ENCODE assay signal across 10 cellular contexts in genomic region chr13:41313659-41314197, GRCh38. TPM values are rescaled to one million over a fixed set of nuclear protein-coding genes. Genes with fewer than 3 reads are reported as not detected.
A peak's percentile ranks its signal among the peaks of the same experiment; 100 is the strongest.
DNase-seq lines count a peak whose midpoint lies in the region; ATAC-seq and TF ChIP-seq lines count a peak whose summit lies in the region.
"Had no signal": no experiment of that assay in that cellular context is flagged by ENCODE, and none has a peak within 500 bp of the region (broad histone marks: within the 10 kb centered on the region; RNA-seq: fewer than 3 reads in every experiment).

No MANE protein-coding gene starts in this region.

- H3K4me3 ChIP-seq in HL-60 (replicated peaks; ENCODE audit: insufficient read depth, low read length) = no peak overlapping the region; the same call in 1 of the 2 replicates

- TF ChIP-seq CTCF in CD4-positive, alpha-beta T cell (IDR thresholded peaks at IDR 0.05) = no peak
- TF ChIP-seq CTCF in HL-60 (IDR thresholded peaks at IDR 0.05; ENCODE audit: insufficient read depth, low read length) (no peak), mesothelial cell of epicardium (IDR thresholded peaks at IDR 0.05; ENCODE audit: unreplicated experiment) (no peak)

- H3K27ac ChIP-seq in CD4-positive, alpha-beta T cell (ENCODE audit: low read depth, low read length) = no peak overlapping the region
- H3K27ac ChIP-seq in HL-60 (replicated peaks) = peak overlapping the region; percentile 18

- H3K27ac Mint-ChIP-seq in CD4-positive, alpha-beta T cell = peak overlapping the region; percentile 98
- H3K27ac Mint-ChIP-seq in activated naive CD8-positive, alpha-beta T cell = peak overlapping the region; percentile 80
- H3K27ac Mint-ChIP-seq in mesothelial cell of epicardium = no peak overlapping the region

- H3K36me3 Mint-ChIP-seq in CD4-positive, alpha-beta T cell (ENCODE audit: low read depth) = peaks cover 39% of the 10 kb centered on the region
- H3K36me3 Mint-ChIP-seq in activated naive CD8-positive, alpha-beta T cell = no peaks in the 10 kb centered on the region
- H3K36me3 Mint-ChIP-seq in mesothelial cell of epicardium = peaks cover 5% of the 10 kb centered on the region

- peak overlapping the region; percentile 88 for H3K4me3 Mint-ChIP-seq in CD4-positive, alpha-beta T cell
- H3K4me3 Mint-ChIP-seq in activated naive CD8-positive, alpha-beta T cell = peak overlapping the region; percentile 96
- H3K4me3 Mint-ChIP-seq in mesothelial cell of epicardium = peak overlapping the region; percentile 39

- CTCF ChIA-PET in CD4-positive, alpha-beta T cell (lab: Charles Lee) = no interaction called here

- intact Hi-C loops in CD4-positive, alpha-beta T cell (cut with DNase I, micrococcal nuclease) = loop anchor here (5.0 to 10.0 kb wide), 4 partner anchors 34 to 249 kb away; partner anchors contain the start of genes KBTBD6 (in 1 of the 2), KBTBD7 (in 1 of the 2) and WBP4 (in 1 of the 2)

- ATAC-seq in CD4-positive, alpha-beta T cell (ENCODE audit: poor library complexity) = no peak
- ATAC-seq in GM18505 (IDR thresholded peaks at IDR 0.05; ENCODE audit: unreplicated experiment) = no peak

- no peaks in the 10 kb centered on the region for H3K27me3 ChIP-seq in CD4-positive, alpha-beta T cell (ENCODE audit: control insufficient read depth, insufficient read depth, low read length)
- no peaks in the 10 kb centered on the region for H3K27me3 ChIP-seq in HL-60 (ENCODE audit: insufficient read depth, poor library complexity, severe bottlenecking)

- no peaks in the 10 kb centered on the region for H3K9me3 ChIP-seq in CD4-positive, alpha-beta T cell (ENCODE audit: control insufficient read depth, low read length)

- TF ChIP-seq POLR2A in GM18505 (IDR thresholded peaks at IDR 0.05; ENCODE audit: borderline replicate concordance, extremely low read depth, insufficient read depth, insufficient read length) = no peak

- no peak for DNase-seq in CD4-positive, alpha-beta T cell
- DNase-seq in HL-60 (ENCODE audit: low read depth in 1 of 2, low spot score in 1 of 2) (no peak), mesothelial cell of epicardium (ENCODE audit: low spot score in 2 of 2, unreplicated experiment in 2 of 2) (no peak), HuH-7.5 (ENCODE audit: low spot score) (no peak), GF-D8 (lab: John Stamatoyannopoulos, UW) (no peak)
- DNase-seq in activated CD4-positive, alpha-beta T cell treated with anti-CD3 and anti-CD28 coated beads, Interleukin-2, amount 50 U/mL, for 4 hours = no peak
- DNase-seq: anterior cingulate cortex, NCI-H2227 treated with DMSO at 0.1 percent for 48 hours had no signal

- POLR2A ChIA-PET in CD4-positive, alpha-beta T cell (lab: Charles Lee) = interaction anchor here (1.6 to 1.9 kb wide), 2 partner anchors 8 to 50 kb away, joined by 4 to 7 read pairs; partner anchors contain the start of gene MTRF1

- H3K27me3 Mint-ChIP-seq in CD4-positive, alpha-beta T cell = no peaks in the 10 kb centered on the region
- H3K27me3 Mint-ChIP-seq in activated naive CD8-positive, alpha-beta T cell = no peaks in the 10 kb centered on the region
- no peaks in the 10 kb centered on the region for H3K27me3 Mint-ChIP-seq in mesothelial cell of epicardium (ENCODE audit: low read depth)

- peaks cover 74% of the 10 kb centered on the region for H3K4me1 Mint-ChIP-seq in CD4-positive, alpha-beta T cell (ENCODE audit: low read depth)
- peaks cover 56% of the 10 kb centered on the region for H3K4me1 Mint-ChIP-seq in activated naive CD8-positive, alpha-beta T cell (ENCODE audit: low read depth)
- peaks cover 30% of the 10 kb centered on the region for H3K4me1 Mint-ChIP-seq in mesothelial cell of epicardium

- H3K9me3 Mint-ChIP-seq in CD4-positive, alpha-beta T cell = no peaks in the 10 kb centered on the region
- H3K9me3 Mint-ChIP-seq in activated naive CD8-positive, alpha-beta T cell (ENCODE audit: low read depth) = no peaks in the 10 kb centered on the region
- H3K9me3 Mint-ChIP-seq in mesothelial cell of epicardium = no peaks in the 10 kb centered on the region

RNA-seq across cellular contexts. Expression of gene NAA16, which starts 2.7 kb away (rescaled TPM):
- total RNA-seq in CD4-positive, alpha-beta T cell = 10 to 100 TPM; 76.9 to 80.5 TPM
- total RNA-seq in mesothelial cell of epicardium = 36.2 to 40.0 TPM (median 37.6 TPM) in 3 replicates

RNA-seq across cellular contexts. Expression of gene MTRF1, which starts 50.4 kb away (rescaled TPM):
- total RNA-seq in CD4-positive, alpha-beta T cell = 10 to 100 TPM; 15.7 to 17.8 TPM
- 15.5 to 17.2 TPM (median 16.6 TPM) in 3 replicates for total RNA-seq in mesothelial cell of epicardium

Comparison
In these comparisons a context has a peak if more than half of its experiments do, and no peak if none do; other contexts are left out.
1. H3K4me3 Mint-ChIP-seq: peak in every context shown above with its lines; median percentile 96 in activated naive CD8-positive, alpha-beta T cell; 88 in CD4-positive, alpha-beta T cell; 39 in mesothelial cell of epicardium.